In genomic region chr3:14519406-14519805, GRCh38 we compare ENCODE assay signal across 1 cellular context.
TF ChIP-seq lines count a peak whose summit lies in the region.

No MANE protein-coding gene starts in this region.

TF ChIP-seq in K562, 482 proteins besides CTCF, POLR2A, EP300 and RAD21:
- TF ChIP-seq HBP1 (CRISPR knock-in tag; IDR thresholded peaks at IDR 0.05) (no peak), ARID3B (CRISPR knock-in tag; IDR thresholded peaks at IDR 0.05; ENCODE audit: borderline replicate concordance) (no peak)
